In the genomic region with DNA sequence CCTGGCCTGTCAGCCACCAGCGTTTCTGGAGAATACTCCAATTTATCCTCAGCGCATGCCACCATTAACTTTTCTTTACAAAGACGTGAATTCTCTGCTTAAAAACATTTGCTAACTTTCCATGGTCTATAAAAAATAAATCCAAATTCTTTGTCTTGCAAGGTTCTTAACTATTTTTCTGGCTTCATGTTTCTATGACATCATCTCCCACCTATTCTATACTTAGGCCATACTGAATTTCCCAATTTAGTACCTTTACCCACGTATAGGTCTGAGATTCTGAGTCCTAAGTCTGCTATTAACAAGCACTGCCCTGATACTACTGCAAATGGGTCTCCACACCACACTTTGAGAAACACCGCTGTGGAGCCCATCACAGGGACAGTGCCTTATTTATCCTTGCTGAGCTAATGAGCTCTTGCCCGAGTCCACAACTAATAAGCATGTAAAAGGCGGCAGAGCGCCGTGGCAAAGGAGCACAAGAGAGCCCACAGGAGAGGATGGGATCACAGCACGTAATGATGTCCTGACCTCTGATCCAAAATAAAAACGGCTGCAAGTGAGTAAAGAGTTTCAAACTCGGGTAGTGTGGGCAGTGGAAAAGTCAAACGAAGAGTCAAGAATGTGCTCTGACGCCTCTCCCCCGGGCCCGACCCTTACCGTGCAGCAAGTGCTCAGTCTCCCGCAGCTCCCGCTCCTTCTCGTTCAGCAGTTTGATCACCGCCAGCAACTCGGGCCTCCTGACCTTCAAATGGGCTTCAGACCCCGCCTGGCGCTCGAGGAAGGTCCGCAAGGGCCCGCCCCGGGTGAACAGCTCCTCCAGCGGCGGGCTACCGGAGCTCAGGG, we compare ENCODE assay signal across 8 cellular contexts. TPM values are rescaled to one million over a fixed set of nuclear protein-coding genes. Genes with fewer than 3 reads are reported as not detected.
A peak's percentile ranks its signal among the peaks of the same experiment; 100 is the strongest.
DNase-seq lines count a peak whose midpoint lies in the region; ATAC-seq and TF ChIP-seq lines count a peak whose summit lies in the region.

No MANE protein-coding gene starts in this region.

- CTCF ChIA-PET in activated CD8-positive, alpha-beta T cell treated with anti-CD3 and anti-CD28 coated beads, Interleukin-2, amount 10 ng/mL, durations not matched to agents 7 days and 5 days (lab: Charles Lee), result interaction anchor here (1.0 kb wide), 1 partner anchor 19 kb away, joined by 3 read pairs; no protein-coding TSS in a partner anchor

- intact Hi-C loops in posterior vena cava (cut with DNase I), result no loop called here

- peak; percentile 44 for DNase-seq in HK-2 (ENCODE audit: unreplicated experiment)
- DNase-seq in activated CD8-positive, alpha-beta T cell treated with anti-CD3 and anti-CD28 coated beads, Interleukin-2, amount 10 ng/mL, durations not matched to agents 7 days and 5 days, result peak; percentile 25
- no peak for DNase-seq in glutamatergic neuron
- peak; percentile 76 for DNase-seq in posterior vena cava (ENCODE audit: low spot score)
- DNase-seq in NCI-H226, result no peak
- DNase-seq in NCI-H2081 (lab: John Stamatoyannopoulos, UW), result no peak

- peaks cover 38% of the 10 kb centered on the region for H3K4me1 Mint-ChIP-seq in activated CD8-positive, alpha-beta T cell treated with anti-CD3 and anti-CD28 coated beads, Interleukin-2, amount 10 ng/mL, durations not matched to agents 7 days and 5 days (ENCODE audit: low read depth)
- H3K4me1 Mint-ChIP-seq in glutamatergic neuron (ENCODE audit: low read depth, unreplicated experiment), result peaks cover 17% of the 10 kb centered on the region

- H3K9me3 Mint-ChIP-seq in activated CD8-positive, alpha-beta T cell treated with anti-CD3 and anti-CD28 coated beads, Interleukin-2, amount 10 ng/mL, durations not matched to agents 7 days and 5 days (ENCODE audit: insufficient read depth), result peaks cover 8% of the 10 kb centered on the region
- peaks cover 5% of the 10 kb centered on the region for H3K9me3 Mint-ChIP-seq in glutamatergic neuron (ENCODE audit: unreplicated experiment)

- H3K27ac Mint-ChIP-seq in activated CD8-positive, alpha-beta T cell treated with anti-CD3 and anti-CD28 coated beads, Interleukin-2, amount 10 ng/mL, durations not matched to agents 7 days and 5 days, result peak overlapping the region; percentile 90
- H3K27ac Mint-ChIP-seq in glutamatergic neuron (ENCODE audit: unreplicated experiment), result peak overlapping the region; percentile 94

- H3K9me3 ChIP-seq in ES-I3 (ENCODE audit: control insufficient read depth, insufficient read depth, low read length), result no peaks in the 10 kb centered on the region

- peaks cover 2% of the 10 kb centered on the region for H3K27me3 Mint-ChIP-seq in activated CD8-positive, alpha-beta T cell treated with anti-CD3 and anti-CD28 coated beads, Interleukin-2, amount 10 ng/mL, durations not matched to agents 7 days and 5 days (ENCODE audit: low read depth)
- peaks cover 11% of the 10 kb centered on the region for H3K27me3 Mint-ChIP-seq in glutamatergic neuron (ENCODE audit: unreplicated experiment)

- peak overlapping the region; percentile 94 for H3K4me3 Mint-ChIP-seq in activated CD8-positive, alpha-beta T cell treated with anti-CD3 and anti-CD28 coated beads, Interleukin-2, amount 10 ng/mL, durations not matched to agents 7 days and 5 days
- H3K4me3 Mint-ChIP-seq in glutamatergic neuron (ENCODE audit: unreplicated experiment), result peak overlapping the region; percentile 97

- H3K36me3 ChIP-seq in ES-I3 (ENCODE audit: insufficient read depth, low read length), result peaks cover 4% of the 10 kb centered on the region; the same call in 1 of the 2 replicates

- ATAC-seq in GM21360 (IDR thresholded peaks at IDR 0.05; ENCODE audit: unreplicated experiment), result peak; percentile 16
- peak; percentile 3 for ATAC-seq in activated CD8-positive, alpha-beta T cell treated with anti-CD3 and anti-CD28 coated beads, Interleukin-2, amount 10 ng/mL, durations not matched to agents 7 days and 5 days

- no peak for TF ChIP-seq CTCF in glutamatergic neuron (IDR thresholded peaks at IDR 0.05; ENCODE audit: partially characterized antibody, unreplicated experiment)

- POLR2A ChIA-PET in activated CD8-positive, alpha-beta T cell treated with anti-CD3 and anti-CD28 coated beads, Interleukin-2, amount 10 ng/mL, durations not matched to agents 7 days and 5 days (lab: Charles Lee), result interaction anchor here (3.3 kb wide), 1 partner anchor 18 kb away, joined by 48 read pairs; the partner anchor contains the start of gene FBXO5

- no peaks in the 10 kb centered on the region for H3K4me1 ChIP-seq in ES-I3 (ENCODE audit: insufficient read depth, low read length)

- H3K9ac ChIP-seq in ES-I3 (ENCODE audit: low read depth, low read length), result peak overlapping the region; percentile 93

- peaks cover 37% of the 10 kb centered on the region for H3K36me3 Mint-ChIP-seq in activated CD8-positive, alpha-beta T cell treated with anti-CD3 and anti-CD28 coated beads, Interleukin-2, amount 10 ng/mL, durations not matched to agents 7 days and 5 days (ENCODE audit: low read depth)
- H3K36me3 Mint-ChIP-seq in glutamatergic neuron (ENCODE audit: unreplicated experiment), result no peaks in the 10 kb centered on the region

RNA-seq across cellular contexts. Expression of gene MTRF1L, which starts 0.5 kb away (rescaled TPM):
- total RNA-seq in activated CD8-positive, alpha-beta T cell treated with anti-CD3 and anti-CD28 coated beads, Interleukin-2, amount 10 ng/mL, durations not matched to agents 7 days and 5 days, result 10 to 100 TPM; 15.6 to 20.6 TPM
- total RNA-seq in glutamatergic neuron (ENCODE audit: unreplicated experiment) (31.4 TPM), posterior vena cava (10 to 100 TPM; 17.4 to 30.8 TPM)

RNA-seq across cellular contexts. Expression of gene FBXO5, which starts 19.1 kb away (rescaled TPM):
- 10 to 100 TPM; 72.3 to 73.9 TPM for total RNA-seq in activated CD8-positive, alpha-beta T cell treated with anti-CD3 and anti-CD28 coated beads, Interleukin-2, amount 10 ng/mL, durations not matched to agents 7 days and 5 days
- total RNA-seq in glutamatergic neuron (ENCODE audit: unreplicated experiment) (6.2 TPM), posterior vena cava (1 to 10 TPM; 3.5 to 4.6 TPM)

Comparison
In these comparisons a context has a peak if more than half of its experiments do, and no peak if none do; other contexts are left out.
1. DNase-seq: peak in HK-2 (single experiment), activated CD8-positive, alpha-beta T cell treated with anti-CD3 and anti-CD28 coated beads, Interleukin-2, amount 10 ng/mL, durations not matched to agents 7 days and 5 days (single experiment) and posterior vena cava (single experiment); none in glutamatergic neuron (single experiment), NCI-H226 (single experiment) and NCI-H2081 (0 of 2).
2. RNA of gene FBXO5, which starts 19.1 kb away (total RNA-seq): 72.3 to 73.9 TPM in activated CD8-positive, alpha-beta T cell treated with anti-CD3 and anti-CD28 coated beads, Interleukin-2, amount 10 ng/mL, durations not matched to agents 7 days and 5 days; 6.2 TPM in glutamatergic neuron (single experiment) and 3.5 to 4.6 TPM in posterior vena cava; every median in the first group is over 10 times any median in the second.